Comparison of ENCODE assay signal across 1 cellular context in the genomic region with DNA sequence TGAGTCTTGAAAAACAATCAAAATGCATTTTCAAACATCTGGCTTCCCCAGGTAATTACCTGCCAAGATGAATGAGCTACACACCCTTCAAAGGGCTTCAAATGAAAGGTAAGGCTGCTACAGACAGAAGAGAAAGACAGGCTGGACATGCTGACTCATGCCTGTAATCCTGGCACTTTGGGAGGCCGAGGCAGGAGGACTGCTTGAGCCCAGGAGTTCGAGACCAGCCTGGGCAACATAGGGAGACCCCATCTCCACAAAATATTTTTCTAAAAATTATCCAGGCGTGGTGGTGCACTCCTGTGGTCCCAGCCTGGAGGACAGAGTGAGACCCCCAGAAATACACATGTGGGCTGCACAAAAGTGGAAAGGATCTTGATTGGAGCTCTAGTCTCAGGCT.
TF ChIP-seq lines count a peak whose summit lies in the region.

No MANE protein-coding gene starts in this region.

TF ChIP-seq in HepG2, 621 proteins besides CTCF, POLR2A, EP300 and RAD21:
- TF ChIP-seq NFE2L2 (IDR thresholded peaks at IDR 0.05; ENCODE audit: low read length) (peak; percentile 5; the same call in 1 of the 2 replicates), ZNF589 (CRISPR knock-in tag; conservative IDR thresholded peaks at IDR 0.05) (no peak)
- TF ChIP-seq, protein P1, sequence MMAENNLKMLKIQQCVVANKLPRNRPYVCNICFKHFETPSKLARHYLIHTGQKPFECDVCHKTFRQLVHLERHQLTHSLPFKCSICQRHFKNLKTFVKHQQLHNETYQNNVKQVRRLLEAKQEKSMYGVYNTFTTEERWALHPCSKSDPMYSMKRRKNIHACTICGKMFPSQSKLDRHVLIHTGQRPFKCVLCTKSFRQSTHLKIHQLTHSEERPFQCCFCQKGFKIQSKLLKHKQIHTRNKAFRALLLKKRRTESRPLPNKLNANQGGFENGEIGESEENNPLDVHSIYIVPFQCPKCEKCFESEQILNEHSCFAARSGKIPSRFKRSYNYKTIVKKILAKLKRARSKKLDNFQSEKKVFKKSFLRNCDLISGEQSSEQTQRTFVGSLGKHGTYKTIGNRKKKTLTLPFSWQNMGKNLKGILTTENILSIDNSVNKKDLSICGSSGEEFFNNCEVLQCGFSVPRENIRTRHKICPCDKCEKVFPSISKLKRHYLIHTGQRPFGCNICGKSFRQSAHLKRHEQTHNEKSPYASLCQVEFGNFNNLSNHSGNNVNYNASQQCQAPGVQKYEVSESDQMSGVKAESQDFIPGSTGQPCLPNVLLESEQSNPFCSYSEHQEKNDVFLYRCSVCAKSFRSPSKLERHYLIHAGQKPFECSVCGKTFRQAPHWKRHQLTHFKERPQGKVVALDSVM (CRISPR knock-in tag; IDR thresholded peaks at IDR 0.05) = peak; percentile 72
